ENCODE assay signal across 8 cellular contexts in genomic region chr19:45016388-45017314, GRCh38. TPM values are rescaled to one million over a fixed set of nuclear protein-coding genes. Genes with fewer than 3 reads are reported as not detected.
A peak's percentile ranks its signal among the peaks of the same experiment; 100 is the strongest.
DNase-seq lines count a peak whose midpoint lies in the region; ATAC-seq and TF ChIP-seq lines count a peak whose summit lies in the region.

No MANE protein-coding gene starts in this region.

- no peak overlapping the region for H2AFZ ChIP-seq in PC-3 (ENCODE audit: low read length)

- no TSS peak for BruUV-seq in PC-3 (replicated peaks; lab: Mats Ljungman, UMichigan)

- H4K20me1 ChIP-seq in PC-3 (ENCODE audit: low read length), result no peaks in the 10 kb centered on the region

- H3K27ac ChIP-seq in PC-3 (ENCODE audit: low read length) (no peak overlapping the region), neutrophil (no peak overlapping the region), thymus (ENCODE audit: low read depth) (peak overlapping the region; percentile 42)

- no peak overlapping the region for H3K9ac ChIP-seq in PC-3 (ENCODE audit: low read length)

- intact Hi-C loops in PC-3 (cut with micrococcal nuclease), result loop anchor here (10.0 kb wide), 1 partner anchor 238 kb away; the partner anchor contains the start of gene MARK4

- no peaks in the 10 kb centered on the region for H3K79me2 ChIP-seq in PC-3 (ENCODE audit: low read length)

- H3K4me1 ChIP-seq in PC-3 (ENCODE audit: insufficient read depth, low read length) (no peaks in the 10 kb centered on the region), neutrophil (ENCODE audit: control insufficient read depth in 1 of 2, insufficient read depth in 1 of 2, low read depth in 1 of 2, low read length in 1 of 2) (no peaks in the 10 kb centered on the region), thymus (ENCODE audit: control insufficient read depth, insufficient read depth, low read length) (no peaks in the 10 kb centered on the region)

- peak; percentile 31 for DNase-seq in DMS153 (lab: John Stamatoyannopoulos, UW)
- peak; percentile 61 for DNase-seq in HPDE6-E6E7 (ENCODE audit: extremely low spot score)
- peak; percentile 72 for DNase-seq in PC-3
- DNase-seq in activated T-cell treated with anti-CD3 and anti-CD28 coated beads, Interleukin-2, amount 50 U/mL, for 1 hour, result peak; percentile 66
- DNase-seq in fibroblast of gingiva (ENCODE audit: low read depth), result peak; percentile 78

- no peak overlapping the region for H3K4me2 ChIP-seq in PC-3 (ENCODE audit: low read length)

- 81% methylated on average over 13 of the region's 13 CpGs for WGBS in thymus

- no peak overlapping the region for H3K4me3 ChIP-seq in PC-3 (ENCODE audit: low read length)
- no peak overlapping the region for H3K4me3 ChIP-seq in neutrophil (ENCODE audit: low read depth in 1 of 2, low read length in 1 of 2)
- H3K4me3 ChIP-seq in thymus (ENCODE audit: low read length), result no peak overlapping the region

- TF ChIP-seq CTCF in PC-3 (conservative IDR thresholded peaks at IDR 0.05; ENCODE audit: low read depth, low read length), result peak; percentile 66
- TF ChIP-seq CTCF in neutrophil (IDR thresholded peaks at IDR 0.05), result peak; percentile 47

- no peaks in the 10 kb centered on the region for H3K9me2 ChIP-seq in PC-3 (replicated peaks; ENCODE audit: low read length)

- CTCF ChIA-PET in PC-3 (lab: Charles Lee), result interaction anchor here (0.6 kb wide), 1 partner anchor 22 kb away, joined by 3 read pairs; the partner anchor contains the start of gene CLASRP

- peak; percentile 81 for ATAC-seq in GM19463 (IDR thresholded peaks at IDR 0.05; ENCODE audit: unreplicated experiment)
- peak; percentile 97 for ATAC-seq in PC-3

- H3K9me3 ChIP-seq in PC-3 (ENCODE audit: low read length), result no peaks in the 10 kb centered on the region
- no peaks in the 10 kb centered on the region for H3K9me3 ChIP-seq in neutrophil
- H3K9me3 ChIP-seq in thymus (ENCODE audit: control insufficient read depth), result no peaks in the 10 kb centered on the region

- H3F3A ChIP-seq in PC-3 (ENCODE audit: low read length, unreplicated experiment), result no peaks in the 10 kb centered on the region

- POLR2A ChIA-PET in PC-3 (lab: Charles Lee; ENCODE audit: unreplicated experiment), result no interaction called here

- H3K27me3 ChIP-seq in PC-3 (ENCODE audit: low read length) (no peaks in the 10 kb centered on the region), neutrophil (no peaks in the 10 kb centered on the region), thymus (ENCODE audit: control insufficient read depth, insufficient read depth) (no peaks in the 10 kb centered on the region)

- no peaks in the 10 kb centered on the region for H3K36me3 ChIP-seq in PC-3 (ENCODE audit: low read depth, low read length)
- peaks cover 7% of the 10 kb centered on the region for H3K36me3 ChIP-seq in neutrophil
- H3K36me3 ChIP-seq in thymus (ENCODE audit: control insufficient read depth, insufficient read depth), result no peaks in the 10 kb centered on the region

RNA-seq across cellular contexts. Expression of gene RELB, which starts 15.4 kb away (rescaled TPM):
- total RNA-seq in PC-3 (2014; rRNA removed), result 4.8 and 15.2 TPM in 2 replicates
- 24.1 TPM for polyA plus RNA-seq in thymus

RNA-seq across cellular contexts. Expression of gene CLASRP, which starts 22.2 kb away (rescaled TPM):
- 32.3 and 38.9 TPM in 2 replicates for total RNA-seq in PC-3 (2014; rRNA removed)
- polyA plus RNA-seq in thymus, result 147 TPM

RNA-seq across cellular contexts. Expression of gene ZNF296, which starts 59.6 kb away (rescaled TPM):
- 0.52 and 2.4 TPM in 2 replicates for total RNA-seq in PC-3 (2014; rRNA removed)
- polyA plus RNA-seq in thymus, result 2.9 TPM
